Comparison of ENCODE assay signal across 10 cellular contexts in genomic region chr21:14687277-14687642, GRCh38.
DNase-seq lines count a peak whose midpoint lies in the region; ATAC-seq and TF ChIP-seq lines count a peak whose summit lies in the region.
"Had no signal": no experiment of that assay in that cellular context is flagged by ENCODE, and none has a peak within 500 bp of the region (broad histone marks: within the 10 kb centered on the region; RNA-seq: fewer than 3 reads in every experiment).

No MANE protein-coding gene starts in this region.

- H3K4me3 Mint-ChIP-seq in activated CD8-positive, alpha-beta memory T cell treated with anti-CD3 and anti-CD28 coated beads, Interleukin-2, amount 10 ng/mL, durations not matched to agents 7 days and 5 days = no peak overlapping the region
- H3K4me3 Mint-ChIP-seq in stimulated activated effector memory CD8-positive, alpha-beta T cell treated with anti-CD3 and anti-CD28 coated beads, Interleukin-12 subunit alpha, Interleukin-12 subunit beta, amount 100 ng/mL, for 72 hours = no peak overlapping the region
- no peak overlapping the region for H3K4me3 Mint-ChIP-seq in activated CD4-positive, alpha-beta T cell treated with anti-CD3 and anti-CD28 coated beads, Interleukin-2, amount 10 ng/mL, durations not matched to agents 7 days and 5 days

- DNase-seq in activated CD8-positive, alpha-beta memory T cell treated with anti-CD3 and anti-CD28 coated beads, Interleukin-2, amount 10 ng/mL, durations not matched to agents 7 days and 5 days = no peak
- no peak for DNase-seq in activated CD8-positive, alpha-beta memory T cell treated with anti-CD3 and anti-CD28 coated beads for 24 hours
- peak; percentile 82 for DNase-seq in SIG-M5 (lab: John Stamatoyannopoulos, UW)
- DNase-seq in stimulated activated effector memory CD8-positive, alpha-beta T cell treated with anti-CD3 and anti-CD28 coated beads, Interleukin-12 subunit alpha, Interleukin-12 subunit beta, amount 100 ng/mL, for 72 hours (ENCODE audit: low spot score in 2 of 2) = no peak
- DNase-seq in activated CD4-positive, alpha-beta T cell treated with anti-CD3 and anti-CD28 coated beads, Interleukin-2, amount 10 ng/mL, durations not matched to agents 7 days and 5 days = no peak
- no peak for DNase-seq in uterus
- no peak for DNase-seq in effector CD4-positive, alpha-beta T cell
- DNase-seq: pancreas had no signal

- H3K4me3 ChIP-seq in uterus = no peak overlapping the region
- H3K4me3 ChIP-seq: pancreas had no signal

- no peaks in the 10 kb centered on the region for H3K27me3 ChIP-seq in uterus
- H3K27me3 ChIP-seq: pancreas had no signal

- peaks cover 15% of the 10 kb centered on the region for H3K36me3 Mint-ChIP-seq in activated CD8-positive, alpha-beta memory T cell treated with anti-CD3 and anti-CD28 coated beads, Interleukin-2, amount 10 ng/mL, durations not matched to agents 7 days and 5 days
- no peaks in the 10 kb centered on the region for H3K36me3 Mint-ChIP-seq in stimulated activated effector memory CD8-positive, alpha-beta T cell treated with anti-CD3 and anti-CD28 coated beads, Interleukin-12 subunit alpha, Interleukin-12 subunit beta, amount 100 ng/mL, for 72 hours
- H3K36me3 Mint-ChIP-seq in activated CD4-positive, alpha-beta T cell treated with anti-CD3 and anti-CD28 coated beads, Interleukin-2, amount 10 ng/mL, durations not matched to agents 7 days and 5 days (ENCODE audit: low read depth) = no peaks in the 10 kb centered on the region

- CTCF ChIA-PET in activated CD8-positive, alpha-beta memory T cell treated with anti-CD3 and anti-CD28 coated beads, Interleukin-2, amount 10 ng/mL, durations not matched to agents 7 days and 5 days (lab: Charles Lee) = interaction anchor here (1.2 to 3.4 kb wide), 4 partner anchors 10 to 51 kb away, joined by 3 to 13 read pairs (median 4); no protein-coding TSS in a partner anchor
- CTCF ChIA-PET in activated CD4-positive, alpha-beta T cell treated with anti-CD3 and anti-CD28 coated beads, Interleukin-2, amount 10 ng/mL, durations not matched to agents 7 days and 5 days (lab: Charles Lee) = interaction anchor here (1.1 to 1.3 kb wide), 3 partner anchors 11 to 57 kb away, joined by 3 to 4 read pairs (median 3); no protein-coding TSS in a partner anchor

- no peaks in the 10 kb centered on the region for H3K4me1 ChIP-seq in uterus
- H3K4me1 ChIP-seq: pancreas had no signal

- no peak for TF ChIP-seq POLR2A in uterus (IDR thresholded peaks at IDR 0.05)

- H3K4me1 Mint-ChIP-seq in activated CD8-positive, alpha-beta memory T cell treated with anti-CD3 and anti-CD28 coated beads, Interleukin-2, amount 10 ng/mL, durations not matched to agents 7 days and 5 days = peaks cover 34% of the 10 kb centered on the region
- peaks cover 23% of the 10 kb centered on the region for H3K4me1 Mint-ChIP-seq in stimulated activated effector memory CD8-positive, alpha-beta T cell treated with anti-CD3 and anti-CD28 coated beads, Interleukin-12 subunit alpha, Interleukin-12 subunit beta, amount 100 ng/mL, for 72 hours
- peaks cover 33% of the 10 kb centered on the region for H3K4me1 Mint-ChIP-seq in activated CD4-positive, alpha-beta T cell treated with anti-CD3 and anti-CD28 coated beads, Interleukin-2, amount 10 ng/mL, durations not matched to agents 7 days and 5 days

- no peaks in the 10 kb centered on the region for H3K36me3 ChIP-seq in uterus
- H3K36me3 ChIP-seq: pancreas had no signal

- H3K27me3 Mint-ChIP-seq in activated CD8-positive, alpha-beta memory T cell treated with anti-CD3 and anti-CD28 coated beads, Interleukin-2, amount 10 ng/mL, durations not matched to agents 7 days and 5 days = no peaks in the 10 kb centered on the region
- no peaks in the 10 kb centered on the region for H3K27me3 Mint-ChIP-seq in activated CD4-positive, alpha-beta T cell treated with anti-CD3 and anti-CD28 coated beads, Interleukin-2, amount 10 ng/mL, durations not matched to agents 7 days and 5 days

- peaks cover 7% of the 10 kb centered on the region for H3K9me3 Mint-ChIP-seq in activated CD8-positive, alpha-beta memory T cell treated with anti-CD3 and anti-CD28 coated beads, Interleukin-2, amount 10 ng/mL, durations not matched to agents 7 days and 5 days (ENCODE audit: low read depth)
- peaks cover 6% of the 10 kb centered on the region for H3K9me3 Mint-ChIP-seq in stimulated activated effector memory CD8-positive, alpha-beta T cell treated with anti-CD3 and anti-CD28 coated beads, Interleukin-12 subunit alpha, Interleukin-12 subunit beta, amount 100 ng/mL, for 72 hours
- H3K9me3 Mint-ChIP-seq in activated CD4-positive, alpha-beta T cell treated with anti-CD3 and anti-CD28 coated beads, Interleukin-2, amount 10 ng/mL, durations not matched to agents 7 days and 5 days = peaks cover 16% of the 10 kb centered on the region

- TF ChIP-seq CTCF in uterus (IDR thresholded peaks at IDR 0.05) = no peak

- POLR2A ChIA-PET in activated CD4-positive, alpha-beta T cell treated with anti-CD3 and anti-CD28 coated beads, Interleukin-2, amount 10 ng/mL, durations not matched to agents 7 days and 5 days (lab: Charles Lee) = no interaction called here

- ATAC-seq in activated CD8-positive, alpha-beta memory T cell treated with anti-CD3 and anti-CD28 coated beads, Interleukin-2, amount 10 ng/mL, durations not matched to agents 7 days and 5 days = peak; percentile 59
- ATAC-seq in HG03039 (IDR thresholded peaks at IDR 0.05; ENCODE audit: unreplicated experiment) = peak; percentile 55
- peak; percentile 88 for ATAC-seq in stimulated activated effector memory CD8-positive, alpha-beta T cell treated with anti-CD3 and anti-CD28 coated beads, Interleukin-12 subunit alpha, Interleukin-12 subunit beta, amount 100 ng/mL, for 72 hours

- peak overlapping the region; percentile 74 for H3K27ac Mint-ChIP-seq in activated CD8-positive, alpha-beta memory T cell treated with anti-CD3 and anti-CD28 coated beads, Interleukin-2, amount 10 ng/mL, durations not matched to agents 7 days and 5 days
- H3K27ac Mint-ChIP-seq in stimulated activated effector memory CD8-positive, alpha-beta T cell treated with anti-CD3 and anti-CD28 coated beads, Interleukin-12 subunit alpha, Interleukin-12 subunit beta, amount 100 ng/mL, for 72 hours = no peak overlapping the region
- H3K27ac Mint-ChIP-seq in activated CD4-positive, alpha-beta T cell treated with anti-CD3 and anti-CD28 coated beads, Interleukin-2, amount 10 ng/mL, durations not matched to agents 7 days and 5 days = no peak overlapping the region

- H3K27ac ChIP-seq in uterus = no peak overlapping the region
- H3K27ac ChIP-seq: VCaP had no signal

- H3K9me3 ChIP-seq in uterus = no peaks in the 10 kb centered on the region
- H3K9me3 ChIP-seq: pancreas had no signal

- intact Hi-C loops in uterus (cut with DNase I; ENCODE audit: low total_unique reads) = no loop called here
